Comparison of ENCODE assay signal across 35 cellular contexts in the genomic region with DNA sequence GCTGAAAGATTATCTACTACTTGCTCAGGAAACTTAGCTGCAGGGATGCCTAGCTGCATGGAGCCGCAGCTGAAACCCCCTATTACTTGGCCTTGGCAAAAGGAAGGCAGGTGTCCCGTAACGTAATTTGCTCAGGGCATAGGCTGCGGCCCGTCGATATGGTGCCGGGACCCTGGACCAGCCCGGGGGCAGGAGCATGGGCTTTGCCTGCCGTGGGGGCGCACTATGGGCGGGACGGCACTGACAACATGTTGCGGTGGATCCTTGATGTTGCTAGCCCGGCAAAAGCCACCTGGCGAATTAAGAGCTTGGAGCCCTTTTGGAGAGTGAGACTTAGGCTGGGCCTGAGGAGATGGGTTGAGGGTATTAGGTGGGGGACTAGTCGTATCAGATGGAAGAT.
A peak's percentile ranks its signal among the peaks of the same experiment; 100 is the strongest.
DNase-seq lines count a peak whose midpoint lies in the region; ATAC-seq and TF ChIP-seq lines count a peak whose summit lies in the region.
"Had no signal": no experiment of that assay in that cellular context is flagged by ENCODE, and none has a peak within 500 bp of the region (broad histone marks: within the 10 kb centered on the region; RNA-seq: fewer than 3 reads in every experiment).

No MANE protein-coding gene starts in this region.

- no peak overlapping the region for H2AFZ ChIP-seq in neuronal stem cell (ENCODE audit: low read length)

- peak overlapping the region; percentile 68 for H2AK5ac ChIP-seq in neuronal stem cell (ENCODE audit: low read depth, low read length)

- H4K8ac ChIP-seq in neuronal stem cell (ENCODE audit: low read depth, low read length), result no peak overlapping the region

- H3K4me3 Mint-ChIP-seq in chondrocyte (ENCODE audit: unreplicated experiment) (no peak overlapping the region), nephron progenitor cell (no peak overlapping the region), neural crest cell (no peak overlapping the region)
- H3K4me3 Mint-ChIP-seq: B cell; CD14-positive monocyte; CD4-positive, alpha-beta memory T cell; CD4-positive, alpha-beta T cell; CD4-positive, CD25-positive, alpha-beta regulatory T cell; CD8-positive, alpha-beta memory T cell; CD8-positive, alpha-beta T cell had no signal

- H3K23ac ChIP-seq in neuronal stem cell (ENCODE audit: low read depth, low read length, poor library complexity), result no peak overlapping the region

- H3K27me3 Mint-ChIP-seq in chondrocyte (ENCODE audit: low read depth) (no peaks in the 10 kb centered on the region), nephron progenitor cell (ENCODE audit: low read depth, poor library complexity) (no peaks in the 10 kb centered on the region), neural crest cell (ENCODE audit: low read depth) (no peaks in the 10 kb centered on the region)
- H3K27me3 Mint-ChIP-seq: B cell; CD4-positive, alpha-beta T cell; CD4-positive, CD25-positive, alpha-beta regulatory T cell had no signal

- no peaks in the 10 kb centered on the region for H3K4me1 ChIP-seq in neuronal stem cell (ENCODE audit: control insufficient read depth in 2 of 2, insufficient read depth in 1 of 2, low read depth in 1 of 2, low read length in 2 of 2)
- H3K4me1 ChIP-seq: A549; BE2C; BLaER1; BLaER1 treated with 17β-estradiol and CSF1 and Interleukin-3, amounts not matched to agents 10 nM and 100 nM; Caco-2 had no signal

- peak; percentile 66 for DNase-seq in chondrocyte (ENCODE audit: low spot score)
- DNase-seq in nephron progenitor cell, result no peak
- no peak for DNase-seq in neural crest cell (ENCODE audit: low read depth, low spot score)
- DNase-seq in neuronal stem cell (ENCODE audit: low spot score), result no peak
- DNase-seq in retina, result no peak
- DNase-seq in HK-2 (ENCODE audit: unreplicated experiment), result no peak
- DNase-seq in posterior vena cava (ENCODE audit: low spot score), result no peak
- DNase-seq: 8988T; ACHN; AML-193; BE2C; C1 segment of cervical spinal cord; Caco-2; Calu3; CD4-positive, alpha-beta memory T cell; CD4-positive, alpha-beta T cell; CD4-positive, CD25-positive, alpha-beta regulatory T cell; CD8-positive, alpha-beta memory T cell; CD8-positive, alpha-beta T cell; COR-L47; DMS 273 treated with DMSO at 0.1 percent for 48 hours; DMS153; DMS53; DMS79; DMS79 treated with DMSO at 0.1 percent for 48 hours; DND-41; EL had no signal

- H3K4ac ChIP-seq in neuronal stem cell (ENCODE audit: low read length), result no peak overlapping the region

- peak overlapping the region; percentile 44 for H3K14ac ChIP-seq in neuronal stem cell (ENCODE audit: low read length)

- H3K18ac ChIP-seq in neuronal stem cell (ENCODE audit: low read length), result no peak overlapping the region

- no peak overlapping the region for H2BK120ac ChIP-seq in neuronal stem cell (ENCODE audit: low read depth, low read length)

- TF ChIP-seq CTCF in chondrocyte (IDR thresholded peaks at IDR 0.05) (no peak), nephron progenitor cell (IDR thresholded peaks at IDR 0.05) (no peak), neural crest cell (conservative IDR thresholded peaks at IDR 0.05) (no peak)

- H3K27ac Mint-ChIP-seq in chondrocyte (ENCODE audit: unreplicated experiment) (no peak overlapping the region), nephron progenitor cell (peak overlapping the region; percentile 39), neural crest cell (ENCODE audit: unreplicated experiment) (peak overlapping the region; percentile 57)
- H3K27ac Mint-ChIP-seq: B cell; CD14-positive monocyte; CD4-positive, alpha-beta memory T cell; CD4-positive, alpha-beta T cell; CD4-positive, CD25-positive, alpha-beta regulatory T cell; CD8-positive, alpha-beta memory T cell; CD8-positive, alpha-beta T cell had no signal

- H3K4me3 ChIP-seq in neuronal stem cell (ENCODE audit: low read length in 2 of 2), result no peak overlapping the region
- H3K4me3 ChIP-seq: A549; BLaER1; BLaER1 treated with 17β-estradiol and CSF1 and Interleukin-3, amounts not matched to agents 10 nM and 100 nM had no signal

- H2BK12ac ChIP-seq in neuronal stem cell (ENCODE audit: low read length), result no peak overlapping the region

- no peak overlapping the region for H2BK15ac ChIP-seq in neuronal stem cell (ENCODE audit: low read length)

- no peaks in the 10 kb centered on the region for H3K36me3 ChIP-seq in neuronal stem cell (replicated peaks in 1 of 2; ENCODE audit: control insufficient read depth in 2 of 2, insufficient read depth in 2 of 2, low read length in 2 of 2)
- H3K36me3 ChIP-seq: BE2C; BLaER1; BLaER1 treated with 17β-estradiol and CSF1 and Interleukin-3, amounts not matched to agents 10 nM and 100 nM had no signal

- H3K9me3 Mint-ChIP-seq in chondrocyte (ENCODE audit: low read depth), result peaks cover 40% of the 10 kb centered on the region
- H3K9me3 Mint-ChIP-seq in nephron progenitor cell, result peaks cover 46% of the 10 kb centered on the region
- H3K9me3 Mint-ChIP-seq in neural crest cell, result no peaks in the 10 kb centered on the region

- no peak overlapping the region for H3K27ac ChIP-seq in neuronal stem cell (replicated peaks; ENCODE audit: low read length)
- H3K27ac ChIP-seq: 22Rv1; A549; BLaER1; BLaER1 treated with 17β-estradiol and CSF1 and Interleukin-3, amounts not matched to agents 10 nM and 100 nM; C4-2B had no signal

- H3K36me3 Mint-ChIP-seq in chondrocyte (ENCODE audit: low read depth) (no peaks in the 10 kb centered on the region), nephron progenitor cell (ENCODE audit: low read depth) (no peaks in the 10 kb centered on the region), neural crest cell (ENCODE audit: low read depth) (no peaks in the 10 kb centered on the region)
- H3K36me3 Mint-ChIP-seq: CD14-positive monocyte; CD4-positive, alpha-beta memory T cell; CD4-positive, CD25-positive, alpha-beta regulatory T cell; CD8-positive, alpha-beta T cell had no signal

- no peak overlapping the region for H3K9ac ChIP-seq in neuronal stem cell (ENCODE audit: low read depth, low read length, poor library complexity)
- H3K9ac ChIP-seq: BLaER1; BLaER1 treated with 17β-estradiol and CSF1 and Interleukin-3, amounts not matched to agents 10 nM and 100 nM had no signal

- no peak overlapping the region for H2BK5ac ChIP-seq in neuronal stem cell (ENCODE audit: low read length)

- no peaks in the 10 kb centered on the region for H3K79me1 ChIP-seq in neuronal stem cell (ENCODE audit: low read depth, low read length)

- H3K4me1 Mint-ChIP-seq in chondrocyte (ENCODE audit: low read depth) (no peaks in the 10 kb centered on the region), nephron progenitor cell (no peaks in the 10 kb centered on the region), neural crest cell (no peaks in the 10 kb centered on the region)
- H3K4me1 Mint-ChIP-seq: B cell; CD14-positive monocyte; CD4-positive, alpha-beta memory T cell; CD4-positive, CD25-positive, alpha-beta regulatory T cell; CD8-positive, alpha-beta memory T cell had no signal

- intact Hi-C loops in posterior vena cava (cut with DNase I), result no loop called here

- H3K4me2 ChIP-seq in neuronal stem cell (ENCODE audit: insufficient read depth, low read length, poor library complexity, severe bottlenecking), result no peak overlapping the region
- H3K4me2 ChIP-seq: A549; BLaER1; BLaER1 treated with 17β-estradiol and CSF1 and Interleukin-3, amounts not matched to agents 10 nM and 100 nM had no signal

- no peaks in the 10 kb centered on the region for H3K27me3 ChIP-seq in neuronal stem cell (ENCODE audit: control insufficient read depth in 3 of 3, insufficient read depth in 3 of 3, low read depth in 1 of 3, low read length in 3 of 3)
- H3K27me3 ChIP-seq: BE2C; BLaER1; BLaER1 treated with 17β-estradiol and CSF1 and Interleukin-3, amounts not matched to agents 10 nM and 100 nM had no signal

- H4K91ac ChIP-seq in neuronal stem cell (ENCODE audit: low read depth, low read length, poor library complexity), result no peak overlapping the region

- peaks cover 0 to 16% of the 10 kb centered on the region in 2 donors for H3K9me3 ChIP-seq in neuronal stem cell (replicated peaks in 1 of 2; ENCODE audit: control insufficient read depth in 2 of 2, insufficient read depth in 1 of 2, low read depth in 1 of 2, low read length in 2 of 2)
- H3K9me3 ChIP-seq: A549, BE2C, Caco-2 had no signal

- no CpG with 5 or more reads among the region's 16 CpGs for WGBS in neuronal stem cell (ENCODE audit: extremely low coverage in 2 of 2, insufficient read length in 2 of 2, insufficient replicate concordance in 1 of 2), 2 donors

- no peak for ATAC-seq in HG03432 (IDR thresholded peaks at IDR 0.05; ENCODE audit: unreplicated experiment)
- ATAC-seq: A549; CD8-positive, alpha-beta T cell had no signal
